ENCODE assay signal across 9 cellular contexts in the genomic region with DNA sequence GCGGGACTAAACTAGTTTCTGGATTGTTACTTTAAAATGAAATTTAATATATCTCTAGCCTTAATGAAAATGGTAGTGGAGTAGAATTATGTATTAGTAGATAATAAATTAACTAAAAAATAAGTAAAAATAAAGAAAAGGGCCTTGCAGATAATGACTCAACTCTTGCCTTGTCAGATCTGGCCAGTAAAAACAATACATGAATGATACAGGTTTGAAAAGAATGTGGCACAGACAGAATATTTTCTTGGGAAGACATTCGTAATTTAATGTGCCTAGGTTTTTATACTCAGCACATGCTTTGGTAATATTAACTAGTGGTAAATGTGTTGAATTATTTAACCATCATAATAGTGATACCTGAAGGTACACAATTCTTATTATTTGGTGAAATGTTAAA. TPM values are rescaled to one million over a fixed set of nuclear protein-coding genes. Genes with fewer than 3 reads are reported as not detected.
DNase-seq lines count a peak whose midpoint lies in the region; ATAC-seq and TF ChIP-seq lines count a peak whose summit lies in the region.
"Had no signal": no experiment of that assay in that cellular context is flagged by ENCODE, and none has a peak within 500 bp of the region (broad histone marks: within the 10 kb centered on the region; RNA-seq: fewer than 3 reads in every experiment).

No MANE protein-coding gene starts in this region.

- H3K9ac ChIP-seq in iPS-20b (ENCODE audit: low read depth, low read length) = peak overlapping the region; percentile 21; the same call in 1 of the 2 replicates

- H3K4me1 ChIP-seq in iPS-20b (ENCODE audit: insufficient read depth, low read length) (peaks cover 49% of the 10 kb centered on the region), suprapubic skin (peaks cover 58% of the 10 kb centered on the region)

- TF ChIP-seq CTCF in suprapubic skin (IDR thresholded peaks at IDR 0.05) = no peak

- peaks cover 82% of the 10 kb centered on the region for H3K4me1 Mint-ChIP-seq in activated naive CD4-positive, alpha-beta T cell treated with anti-CD3 and anti-CD28 coated beads for 36 hours (ENCODE audit: low read depth)
- H3K4me1 Mint-ChIP-seq in activated T-helper 2 cell treated with anti-CD3 and anti-CD28 coated beads, Interferon-gamma antibody, Interleukin-2, Interleukin-4, amounts not matched to agents 10 μg/mL and 5 μg/mL and 100 μg/mL, durations not matched to agents 14 hours and 24 hours and 36 hours (ENCODE audit: low read depth) = peaks cover 69% of the 10 kb centered on the region

- no peak for DNase-seq in activated naive CD4-positive, alpha-beta T cell treated with anti-CD3 and anti-CD28 coated beads for 36 hours
- DNase-seq in activated naive CD4-positive, alpha-beta T cell (lab: John Stamatoyannopoulos, UW) = no peak
- no peak for DNase-seq in activated T-helper 2 cell treated with anti-CD3 and anti-CD28 coated beads, Interferon-gamma antibody, Interleukin-2, Interleukin-4, amounts not matched to agents 10 μg/mL and 5 μg/mL and 100 μg/mL, durations not matched to agents 14 hours and 24 hours and 36 hours (ENCODE audit: low spot score)
- no peak for DNase-seq in suprapubic skin (ENCODE audit: low spot score in 2 of 2)
- DNase-seq in stimulated activated naive CD4-positive, alpha-beta T cell treated with Interleukin-2 at 50 U/mL for 16 hours (lab: John Stamatoyannopoulos, UW) = no peak

- H3K36me3 ChIP-seq in iPS-20b (ENCODE audit: insufficient read depth, low read depth, low read length) = 0 out of 2 replicates have a peak, but pooled peaks cover 2% of the 10 kb centered on the region
- H3K36me3 ChIP-seq in suprapubic skin = no peaks in the 10 kb centered on the region

- no peaks in the 10 kb centered on the region for H3K27me3 Mint-ChIP-seq in activated naive CD4-positive, alpha-beta T cell treated with anti-CD3 and anti-CD28 coated beads for 36 hours (ENCODE audit: low read depth)
- no peaks in the 10 kb centered on the region for H3K27me3 Mint-ChIP-seq in activated T-helper 2 cell treated with anti-CD3 and anti-CD28 coated beads, Interferon-gamma antibody, Interleukin-2, Interleukin-4, amounts not matched to agents 10 μg/mL and 5 μg/mL and 100 μg/mL, durations not matched to agents 14 hours and 24 hours and 36 hours (ENCODE audit: low read depth)

- H3K27ac ChIP-seq in iPS-20b (ENCODE audit: low read length) (no peak overlapping the region), suprapubic skin (peak overlapping the region; percentile 49)

- no peak overlapping the region for H3K4me3 Mint-ChIP-seq in activated naive CD4-positive, alpha-beta T cell treated with anti-CD3 and anti-CD28 coated beads for 36 hours
- H3K4me3 Mint-ChIP-seq in activated T-helper 2 cell treated with anti-CD3 and anti-CD28 coated beads, Interferon-gamma antibody, Interleukin-2, Interleukin-4, amounts not matched to agents 10 μg/mL and 5 μg/mL and 100 μg/mL, durations not matched to agents 14 hours and 24 hours and 36 hours (ENCODE audit: low read depth) = peak overlapping the region; percentile 66

- peaks cover 3% of the 10 kb centered on the region for H3K9me3 Mint-ChIP-seq in activated naive CD4-positive, alpha-beta T cell treated with anti-CD3 and anti-CD28 coated beads for 36 hours
- H3K9me3 Mint-ChIP-seq in activated T-helper 2 cell treated with anti-CD3 and anti-CD28 coated beads, Interferon-gamma antibody, Interleukin-2, Interleukin-4, amounts not matched to agents 10 μg/mL and 5 μg/mL and 100 μg/mL, durations not matched to agents 14 hours and 24 hours and 36 hours = peaks cover 5% of the 10 kb centered on the region

- H3K4me3 ChIP-seq in iPS-20b (ENCODE audit: low read length) (peak overlapping the region; percentile 31; the same call in 1 of the 2 replicates), suprapubic skin (no peak overlapping the region)
- H3K4me3 ChIP-seq: BLaER1 treated with 17β-estradiol and CSF1 and Interleukin-3, amounts not matched to agents 10 nM and 100 nM had no signal

- H3K9me3 ChIP-seq in iPS-20b (ENCODE audit: insufficient read depth, low read depth, low read length) (no peaks in the 10 kb centered on the region), suprapubic skin (no peaks in the 10 kb centered on the region)

- TF ChIP-seq EP300 in suprapubic skin (IDR thresholded peaks at IDR 0.05) = no peak

- 59% methylated on average over 2 of the region's 2 CpGs for WGBS in suprapubic skin

- H3K36me3 Mint-ChIP-seq in activated naive CD4-positive, alpha-beta T cell treated with anti-CD3 and anti-CD28 coated beads for 36 hours (ENCODE audit: low read depth) = peaks cover 51% of the 10 kb centered on the region
- peaks cover 61% of the 10 kb centered on the region for H3K36me3 Mint-ChIP-seq in activated T-helper 2 cell treated with anti-CD3 and anti-CD28 coated beads, Interferon-gamma antibody, Interleukin-2, Interleukin-4, amounts not matched to agents 10 μg/mL and 5 μg/mL and 100 μg/mL, durations not matched to agents 14 hours and 24 hours and 36 hours (ENCODE audit: low read depth)

- intact Hi-C loops in activated naive CD4-positive, alpha-beta T cell treated with anti-CD3 and anti-CD28 coated beads for 36 hours (cut with micrococcal nuclease) = loop anchor here (1.0 to 5.0 kb wide), 8 partner anchors 8 to 1169 kb away; a partner anchor contains a TSS
- intact Hi-C loops in activated T-helper 2 cell treated with anti-CD3 and anti-CD28 coated beads, Interferon-gamma antibody, Interleukin-2, Interleukin-4, amounts not matched to agents 10 μg/mL and 5 μg/mL and 100 μg/mL, durations not matched to agents 14 hours and 24 hours and 36 hours (cut with micrococcal nuclease) = loop anchor here (1.0 to 10.0 kb wide), 7 partner anchors 8 to 1671 kb away; no protein-coding TSS in a partner anchor

- no peak for ATAC-seq in HG02759 (IDR thresholded peaks at IDR 0.05; ENCODE audit: unreplicated experiment)
- no peak for ATAC-seq in GM21528 (IDR thresholded peaks at IDR 0.05; ENCODE audit: low FRiP score, unreplicated experiment)

- CTCF ChIA-PET in activated naive CD4-positive, alpha-beta T cell treated with anti-CD3 and anti-CD28 coated beads for 36 hours (lab: Charles Lee) = interaction anchor here (0.5 to 3.8 kb wide), 9 partner anchors 9 to 173 kb away, joined by 3 to 29 read pairs (median 4); no protein-coding TSS in a partner anchor

- H3K27ac Mint-ChIP-seq in activated naive CD4-positive, alpha-beta T cell treated with anti-CD3 and anti-CD28 coated beads for 36 hours = peak overlapping the region; percentile 98
- H3K27ac Mint-ChIP-seq in activated T-helper 2 cell treated with anti-CD3 and anti-CD28 coated beads, Interferon-gamma antibody, Interleukin-2, Interleukin-4, amounts not matched to agents 10 μg/mL and 5 μg/mL and 100 μg/mL, durations not matched to agents 14 hours and 24 hours and 36 hours = peak overlapping the region; percentile 92

- H3K27me3 ChIP-seq in iPS-20b (ENCODE audit: insufficient read depth, low read length) (no peaks in the 10 kb centered on the region), suprapubic skin (no peaks in the 10 kb centered on the region)
- H3K27me3 ChIP-seq: BLaER1 treated with 17β-estradiol and CSF1 and Interleukin-3, amounts not matched to agents 10 nM and 100 nM had no signal

- TF ChIP-seq POLR2A in suprapubic skin (IDR thresholded peaks at IDR 0.05) = no peak

RNA-seq across cellular contexts. Expression of a gene that starts 28.3 kb away (rescaled TPM):
- total RNA-seq in activated naive CD4-positive, alpha-beta T cell treated with anti-CD3 and anti-CD28 coated beads for 36 hours = 100 to 1,000 TPM; 131 to 141 TPM
- 81.2 and 82.1 TPM in 2 replicates for total RNA-seq in activated T-helper 2 cell treated with anti-CD3 and anti-CD28 coated beads, Interferon-gamma antibody, Interleukin-2, Interleukin-4, amounts not matched to agents 10 μg/mL and 5 μg/mL and 100 μg/mL, durations not matched to agents 14 hours and 24 hours and 36 hours
- total RNA-seq in suprapubic skin = 10 to 100 TPM; 41.0 to 79.6 (median 59.2) TPM
